Comparison of ENCODE assay signal across 1 cellular context in the genomic region with DNA sequence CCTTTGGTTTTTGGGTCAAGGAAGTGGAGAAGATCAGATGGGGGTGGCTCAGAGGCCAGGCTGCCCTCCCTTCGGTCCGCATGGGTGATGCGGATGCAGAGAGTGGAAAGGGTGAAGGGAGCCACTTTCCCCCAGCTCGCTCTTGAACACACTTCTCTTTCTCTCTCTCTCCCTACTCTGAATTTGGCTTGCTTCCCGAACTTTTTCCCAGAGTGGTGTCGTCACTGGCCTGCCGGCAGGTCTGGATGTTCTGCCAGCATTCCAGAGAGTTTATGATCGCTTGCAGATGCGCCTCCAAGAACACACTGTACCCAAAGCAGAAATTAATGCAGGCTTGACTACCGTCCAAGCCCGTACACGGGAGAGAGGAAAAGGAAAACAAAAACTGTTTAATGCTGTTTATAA.
TF ChIP-seq lines count a peak whose summit lies in the region.

No MANE protein-coding gene starts in this region.

TF ChIP-seq in HEK293, 187 proteins besides CTCF, POLR2A, EP300 and RAD21 (continued from another document and continues in another):
- TF ChIP-seq, protein P1, sequence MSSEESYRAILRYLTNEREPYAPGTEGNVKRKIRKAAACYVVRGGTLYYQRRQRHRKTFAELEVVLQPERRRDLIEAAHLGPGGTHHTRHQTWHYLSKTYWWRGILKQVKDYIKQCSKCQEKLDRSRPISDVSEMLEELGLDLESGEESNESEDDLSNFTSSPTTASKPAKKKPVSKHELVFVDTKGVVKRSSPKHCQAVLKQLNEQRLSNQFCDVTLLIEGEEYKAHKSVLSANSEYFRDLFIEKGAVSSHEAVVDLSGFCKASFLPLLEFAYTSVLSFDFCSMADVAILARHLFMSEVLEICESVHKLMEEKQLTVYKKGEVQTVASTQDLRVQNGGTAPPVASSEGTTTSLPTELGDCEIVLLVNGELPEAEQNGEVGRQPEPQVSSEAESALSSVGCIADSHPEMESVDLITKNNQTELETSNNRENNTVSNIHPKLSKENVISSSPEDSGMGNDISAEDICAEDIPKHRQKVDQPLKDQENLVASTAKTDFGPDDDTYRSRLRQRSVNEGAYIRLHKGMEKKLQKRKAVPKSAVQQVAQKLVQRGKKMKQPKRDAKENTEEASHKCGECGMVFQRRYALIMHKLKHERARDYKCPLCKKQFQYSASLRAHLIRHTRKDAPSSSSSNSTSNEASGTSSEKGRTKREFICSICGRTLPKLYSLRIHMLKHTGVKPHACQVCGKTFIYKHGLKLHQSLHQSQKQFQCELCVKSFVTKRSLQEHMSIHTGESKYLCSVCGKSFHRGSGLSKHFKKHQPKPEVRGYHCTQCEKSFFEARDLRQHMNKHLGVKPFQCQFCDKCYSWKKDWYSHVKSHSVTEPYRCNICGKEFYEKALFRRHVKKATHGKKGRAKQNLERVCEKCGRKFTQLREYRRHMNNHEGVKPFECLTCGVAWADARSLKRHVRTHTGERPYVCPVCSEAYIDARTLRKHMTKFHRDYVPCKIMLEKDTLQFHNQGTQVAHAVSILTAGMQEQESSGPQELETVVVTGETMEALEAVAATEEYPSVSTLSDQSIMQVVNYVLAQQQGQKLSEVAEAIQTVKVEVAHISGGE (tag by site-specific recombination; conservative IDR thresholded peaks at IDR 0.05; ENCODE audit: low read depth), result no peak
- TF ChIP-seq ZNF341 (tag by site-specific recombination; IDR thresholded peaks at IDR 0.05; ENCODE audit: low read depth) (peak; percentile 68), ZBTB8A (tag by site-specific recombination; IDR thresholded peaks at IDR 0.05) (peak; percentile 35; the same call in 1 of the 2 replicates), ZNF48 (tag by site-specific recombination; IDR thresholded peaks at IDR 0.05) (no peak), ZFP37 (tag by site-specific recombination; IDR thresholded peaks at IDR 0.05) (no peak), ZNF701 (tag by site-specific recombination; IDR thresholded peaks at IDR 0.05) (no peak), ZNF274 (IDR thresholded peaks at IDR 0.05; ENCODE audit: low read length) (no peak), ZNF274 (tag by site-specific recombination; IDR thresholded peaks at IDR 0.05; ENCODE audit: borderline replicate concordance) (no peak), OSR2 (tag by site-specific recombination; IDR thresholded peaks at IDR 0.05) (peak; percentile 75), GFI1B (tag by site-specific recombination; IDR thresholded peaks at IDR 0.05) (no peak), SCRT2 (tag by site-specific recombination; IDR thresholded peaks at IDR 0.05) (no peak), ZNF830 (tag by site-specific recombination; IDR thresholded peaks at IDR 0.05; ENCODE audit: low read depth) (no peak), ZNF558 (tag by site-specific recombination; IDR thresholded peaks at IDR 0.05) (no peak), ZFP69B (tag by site-specific recombination; IDR thresholded peaks at IDR 0.05) (no peak), ZNF670 (tag by site-specific recombination; IDR thresholded peaks at IDR 0.05; ENCODE audit: low read depth) (no peak), ZNF266 (tag by site-specific recombination; IDR thresholded peaks at IDR 0.05; ENCODE audit: low read depth) (no peak), ZNF660 (tag by site-specific recombination; IDR thresholded peaks at IDR 0.05) (peak; percentile 69; the same call in 1 of the 2 replicates), ZSCAN30 (tag by site-specific recombination; IDR thresholded peaks at IDR 0.05) (peak; percentile 81), OVOL3 (tag by site-specific recombination; IDR thresholded peaks at IDR 0.05) (no peak), SETDB1 (IDR thresholded peaks at IDR 0.05; ENCODE audit: insufficient read length, low read length) (no peak), SALL2 (tag by site-specific recombination; IDR thresholded peaks at IDR 0.05; ENCODE audit: borderline replicate concordance) (no peak), GLIS1 (tag by site-specific recombination; IDR thresholded peaks at IDR 0.05) (no peak), BCL11A (tag by site-specific recombination; IDR thresholded peaks at IDR 0.05; ENCODE audit: low read depth) (no peak), ZNF521 (tag by site-specific recombination; IDR thresholded peaks at IDR 0.05) (no peak), ZNF549 (tag by site-specific recombination; IDR thresholded peaks at IDR 0.05) (no peak), ZSCAN16 (tag by site-specific recombination; IDR thresholded peaks at IDR 0.05) (0 out of 2 replicates have a peak, but pooled peaks have one; percentile 63), ZNF785 (tag by site-specific recombination; IDR thresholded peaks at IDR 0.05) (no peak), ZNF112 (tag by site-specific recombination; IDR thresholded peaks at IDR 0.05) (no peak), ZNF174 (tag by site-specific recombination; IDR thresholded peaks at IDR 0.05) (no peak), KLF9 (tag by site-specific recombination; IDR thresholded peaks at IDR 0.05; ENCODE audit: low read depth) (no peak), ZNF776 (tag by site-specific recombination; IDR thresholded peaks at IDR 0.05; ENCODE audit: borderline replicate concordance) (no peak), ZNF626 (tag by site-specific recombination; IDR thresholded peaks at IDR 0.05) (no peak), ZXDB (tag by site-specific recombination; IDR thresholded peaks at IDR 0.05) (peak; percentile 53), ZNF146 (tag by site-specific recombination; IDR thresholded peaks at IDR 0.05) (no peak)
- TF ChIP-seq, protein P2, sequence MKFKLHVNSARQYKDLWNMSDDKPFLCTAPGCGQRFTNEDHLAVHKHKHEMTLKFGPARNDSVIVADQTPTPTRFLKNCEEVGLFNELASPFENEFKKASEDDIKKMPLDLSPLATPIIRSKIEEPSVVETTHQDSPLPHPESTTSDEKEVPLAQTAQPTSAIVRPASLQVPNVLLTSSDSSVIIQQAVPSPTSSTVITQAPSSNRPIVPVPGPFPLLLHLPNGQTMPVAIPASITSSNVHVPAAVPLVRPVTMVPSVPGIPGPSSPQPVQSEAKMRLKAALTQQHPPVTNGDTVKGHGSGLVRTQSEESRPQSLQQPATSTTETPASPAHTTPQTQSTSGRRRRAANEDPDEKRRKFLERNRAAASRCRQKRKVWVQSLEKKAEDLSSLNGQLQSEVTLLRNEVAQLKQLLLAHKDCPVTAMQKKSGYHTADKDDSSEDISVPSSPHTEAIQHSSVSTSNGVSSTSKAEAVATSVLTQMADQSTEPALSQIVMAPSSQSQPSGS (tag by site-specific recombination; IDR thresholded peaks at IDR 0.05; ENCODE audit: low read depth), result peak; percentile 84
- TF ChIP-seq, protein P3, sequence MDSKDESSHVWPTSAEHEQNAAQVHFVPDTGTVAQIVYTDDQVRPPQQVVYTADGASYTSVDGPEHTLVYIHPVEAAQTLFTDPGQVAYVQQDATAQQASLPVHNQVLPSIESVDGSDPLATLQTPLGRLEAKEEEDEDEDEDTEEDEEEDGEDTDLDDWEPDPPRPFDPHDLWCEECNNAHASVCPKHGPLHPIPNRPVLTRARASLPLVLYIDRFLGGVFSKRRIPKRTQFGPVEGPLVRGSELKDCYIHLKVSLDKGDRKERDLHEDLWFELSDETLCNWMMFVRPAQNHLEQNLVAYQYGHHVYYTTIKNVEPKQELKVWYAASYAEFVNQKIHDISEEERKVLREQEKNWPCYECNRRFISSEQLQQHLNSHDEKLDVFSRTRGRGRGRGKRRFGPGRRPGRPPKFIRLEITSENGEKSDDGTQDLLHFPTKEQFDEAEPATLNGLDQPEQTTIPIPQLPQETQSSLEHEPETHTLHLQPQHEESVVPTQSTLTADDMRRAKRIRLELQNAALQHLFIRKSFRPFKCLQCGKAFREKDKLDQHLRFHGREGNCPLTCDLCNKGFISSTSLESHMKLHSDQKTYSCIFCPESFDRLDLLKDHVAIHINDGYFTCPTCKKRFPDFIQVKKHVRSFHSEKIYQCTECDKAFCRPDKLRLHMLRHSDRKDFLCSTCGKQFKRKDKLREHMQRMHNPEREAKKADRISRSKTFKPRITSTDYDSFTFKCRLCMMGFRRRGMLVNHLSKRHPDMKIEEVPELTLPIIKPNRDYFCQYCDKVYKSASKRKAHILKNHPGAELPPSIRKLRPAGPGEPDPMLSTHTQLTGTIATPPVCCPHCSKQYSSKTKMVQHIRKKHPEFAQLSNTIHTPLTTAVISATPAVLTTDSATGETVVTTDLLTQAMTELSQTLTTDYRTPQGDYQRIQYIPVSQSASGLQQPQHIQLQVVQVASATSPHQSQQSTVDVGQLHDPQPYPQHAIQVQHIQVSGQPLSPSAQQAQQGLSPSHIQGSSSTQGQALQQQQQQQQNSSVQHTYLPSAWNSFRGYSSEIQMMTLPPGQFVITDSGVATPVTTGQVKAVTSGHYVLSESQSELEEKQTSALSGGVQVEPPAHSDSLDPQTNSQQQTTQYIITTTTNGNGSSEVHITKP (tag by site-specific recombination; IDR thresholded peaks at IDR 0.05), result peak; percentile 46
- TF ChIP-seq, protein P4, sequence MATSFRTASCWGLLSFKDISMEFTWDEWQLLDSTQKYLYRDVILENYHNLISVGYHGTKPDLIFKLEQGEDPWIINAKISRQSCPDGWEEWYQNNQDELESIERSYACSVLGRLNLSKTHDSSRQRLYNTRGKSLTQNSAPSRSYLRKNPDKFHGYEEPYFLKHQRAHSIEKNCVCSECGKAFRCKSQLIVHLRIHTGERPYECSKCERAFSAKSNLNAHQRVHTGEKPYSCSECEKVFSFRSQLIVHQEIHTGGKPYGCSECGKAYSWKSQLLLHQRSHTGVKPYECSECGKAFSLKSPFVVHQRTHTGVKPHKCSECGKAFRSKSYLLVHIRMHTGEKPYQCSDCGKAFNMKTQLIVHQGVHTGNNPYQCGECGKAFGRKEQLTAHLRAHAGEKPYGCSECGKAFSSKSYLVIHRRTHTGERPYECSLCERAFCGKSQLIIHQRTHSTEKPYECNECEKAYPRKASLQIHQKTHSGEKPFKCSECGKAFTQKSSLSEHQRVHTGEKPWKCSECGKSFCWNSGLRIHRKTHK (tag by site-specific recombination; IDR thresholded peaks at IDR 0.05), result no peak
- TF ChIP-seq, protein P5, sequence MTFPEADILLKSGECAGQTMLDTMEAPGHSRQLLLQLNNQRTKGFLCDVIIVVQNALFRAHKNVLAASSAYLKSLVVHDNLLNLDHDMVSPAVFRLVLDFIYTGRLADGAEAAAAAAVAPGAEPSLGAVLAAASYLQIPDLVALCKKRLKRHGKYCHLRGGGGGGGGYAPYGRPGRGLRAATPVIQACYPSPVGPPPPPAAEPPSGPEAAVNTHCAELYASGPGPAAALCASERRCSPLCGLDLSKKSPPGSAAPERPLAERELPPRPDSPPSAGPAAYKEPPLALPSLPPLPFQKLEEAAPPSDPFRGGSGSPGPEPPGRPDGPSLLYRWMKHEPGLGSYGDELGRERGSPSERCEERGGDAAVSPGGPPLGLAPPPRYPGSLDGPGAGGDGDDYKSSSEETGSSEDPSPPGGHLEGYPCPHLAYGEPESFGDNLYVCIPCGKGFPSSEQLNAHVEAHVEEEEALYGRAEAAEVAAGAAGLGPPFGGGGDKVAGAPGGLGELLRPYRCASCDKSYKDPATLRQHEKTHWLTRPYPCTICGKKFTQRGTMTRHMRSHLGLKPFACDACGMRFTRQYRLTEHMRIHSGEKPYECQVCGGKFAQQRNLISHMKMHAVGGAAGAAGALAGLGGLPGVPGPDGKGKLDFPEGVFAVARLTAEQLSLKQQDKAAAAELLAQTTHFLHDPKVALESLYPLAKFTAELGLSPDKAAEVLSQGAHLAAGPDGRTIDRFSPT (tag by site-specific recombination; IDR thresholded peaks at IDR 0.05), result peak; percentile 79
- TF ChIP-seq, protein P6, sequence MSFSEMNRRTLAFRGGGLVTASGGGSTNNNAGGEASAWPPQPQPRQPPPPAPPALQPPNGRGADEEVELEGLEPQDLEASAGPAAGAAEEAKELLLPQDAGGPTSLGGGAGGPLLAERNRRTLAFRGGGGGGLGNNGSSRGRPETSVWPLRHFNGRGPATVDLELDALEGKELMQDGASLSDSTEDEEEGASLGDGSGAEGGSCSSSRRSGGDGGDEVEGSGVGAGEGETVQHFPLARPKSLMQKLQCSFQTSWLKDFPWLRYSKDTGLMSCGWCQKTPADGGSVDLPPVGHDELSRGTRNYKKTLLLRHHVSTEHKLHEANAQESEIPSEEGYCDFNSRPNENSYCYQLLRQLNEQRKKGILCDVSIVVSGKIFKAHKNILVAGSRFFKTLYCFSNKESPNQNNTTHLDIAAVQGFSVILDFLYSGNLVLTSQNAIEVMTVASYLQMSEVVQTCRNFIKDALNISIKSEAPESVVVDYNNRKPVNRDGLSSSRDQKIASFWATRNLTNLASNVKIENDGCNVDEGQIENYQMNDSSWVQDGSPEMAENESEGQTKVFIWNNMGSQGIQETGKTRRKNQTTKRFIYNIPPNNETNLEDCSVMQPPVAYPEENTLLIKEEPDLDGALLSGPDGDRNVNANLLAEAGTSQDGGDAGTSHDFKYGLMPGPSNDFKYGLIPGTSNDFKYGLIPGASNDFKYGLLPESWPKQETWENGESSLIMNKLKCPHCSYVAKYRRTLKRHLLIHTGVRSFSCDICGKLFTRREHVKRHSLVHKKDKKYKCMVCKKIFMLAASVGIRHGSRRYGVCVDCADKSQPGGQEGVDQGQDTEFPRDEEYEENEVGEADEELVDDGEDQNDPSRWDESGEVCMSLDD (tag by site-specific recombination; IDR thresholded peaks at IDR 0.05), result no peak
- TF ChIP-seq, protein P7, sequence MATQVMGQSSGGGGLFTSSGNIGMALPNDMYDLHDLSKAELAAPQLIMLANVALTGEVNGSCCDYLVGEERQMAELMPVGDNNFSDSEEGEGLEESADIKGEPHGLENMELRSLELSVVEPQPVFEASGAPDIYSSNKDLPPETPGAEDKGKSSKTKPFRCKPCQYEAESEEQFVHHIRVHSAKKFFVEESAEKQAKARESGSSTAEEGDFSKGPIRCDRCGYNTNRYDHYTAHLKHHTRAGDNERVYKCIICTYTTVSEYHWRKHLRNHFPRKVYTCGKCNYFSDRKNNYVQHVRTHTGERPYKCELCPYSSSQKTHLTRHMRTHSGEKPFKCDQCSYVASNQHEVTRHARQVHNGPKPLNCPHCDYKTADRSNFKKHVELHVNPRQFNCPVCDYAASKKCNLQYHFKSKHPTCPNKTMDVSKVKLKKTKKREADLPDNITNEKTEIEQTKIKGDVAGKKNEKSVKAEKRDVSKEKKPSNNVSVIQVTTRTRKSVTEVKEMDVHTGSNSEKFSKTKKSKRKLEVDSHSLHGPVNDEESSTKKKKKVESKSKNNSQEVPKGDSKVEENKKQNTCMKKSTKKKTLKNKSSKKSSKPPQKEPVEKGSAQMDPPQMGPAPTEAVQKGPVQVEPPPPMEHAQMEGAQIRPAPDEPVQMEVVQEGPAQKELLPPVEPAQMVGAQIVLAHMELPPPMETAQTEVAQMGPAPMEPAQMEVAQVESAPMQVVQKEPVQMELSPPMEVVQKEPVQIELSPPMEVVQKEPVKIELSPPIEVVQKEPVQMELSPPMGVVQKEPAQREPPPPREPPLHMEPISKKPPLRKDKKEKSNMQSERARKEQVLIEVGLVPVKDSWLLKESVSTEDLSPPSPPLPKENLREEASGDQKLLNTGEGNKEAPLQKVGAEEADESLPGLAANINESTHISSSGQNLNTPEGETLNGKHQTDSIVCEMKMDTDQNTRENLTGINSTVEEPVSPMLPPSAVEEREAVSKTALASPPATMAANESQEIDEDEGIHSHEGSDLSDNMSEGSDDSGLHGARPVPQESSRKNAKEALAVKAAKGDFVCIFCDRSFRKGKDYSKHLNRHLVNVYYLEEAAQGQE (tag by site-specific recombination; IDR thresholded peaks at IDR 0.05), result no peak
- TF ChIP-seq, protein P8, sequence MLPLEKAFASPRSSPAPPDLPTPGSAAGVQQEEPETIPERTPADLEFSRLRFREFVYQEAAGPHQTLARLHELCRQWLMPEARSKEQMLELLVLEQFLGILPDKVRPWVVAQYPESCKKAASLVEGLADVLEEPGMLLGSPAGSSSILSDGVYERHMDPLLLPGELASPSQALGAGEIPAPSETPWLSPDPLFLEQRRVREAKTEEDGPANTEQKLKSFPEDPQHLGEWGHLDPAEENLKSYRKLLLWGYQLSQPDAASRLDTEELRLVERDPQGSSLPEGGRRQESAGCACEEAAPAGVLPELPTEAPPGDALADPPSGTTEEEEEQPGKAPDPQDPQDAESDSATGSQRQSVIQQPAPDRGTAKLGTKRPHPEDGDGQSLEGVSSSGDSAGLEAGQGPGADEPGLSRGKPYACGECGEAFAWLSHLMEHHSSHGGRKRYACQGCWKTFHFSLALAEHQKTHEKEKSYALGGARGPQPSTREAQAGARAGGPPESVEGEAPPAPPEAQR (tag by site-specific recombination; IDR thresholded peaks at IDR 0.05), result no peak
